Comparison of ENCODE assay signal across 27 cellular contexts in genomic region chr2:19480664-19481063, GRCh38.
DNase-seq lines count a peak whose midpoint lies in the region; FAIRE-seq and TF ChIP-seq lines count a peak whose summit lies in the region.
"Had no signal": no experiment of that assay in that cellular context is flagged by ENCODE, and none has a peak within 500 bp of the region (broad histone marks: within the 10 kb centered on the region; RNA-seq: fewer than 3 reads in every experiment).

No MANE protein-coding gene starts in this region.

- no peak overlapping the region for H3K27ac ChIP-seq in liver (ENCODE audit: low read depth in 1 of 2, low read length in 2 of 2)
- H3K27ac ChIP-seq: BLaER1 treated with 17β-estradiol and CSF1 and Interleukin-3, amounts not matched to agents 10 nM and 100 nM had no signal

- peaks cover 3% of the 10 kb centered on the region for H3K27me3 Mint-ChIP-seq in nephron progenitor cell (ENCODE audit: low read depth, poor library complexity)

- no peak overlapping the region for H3K4me3 ChIP-seq in fibroblast of villous mesenchyme (ENCODE audit: low read depth, low read length)
- no peak overlapping the region for H3K4me3 ChIP-seq in liver (ENCODE audit: low read depth in 1 of 3, low read length in 3 of 3)
- H3K4me3 ChIP-seq: A549; BLaER1 treated with 17β-estradiol and CSF1 and Interleukin-3, amounts not matched to agents 10 nM and 100 nM; HAP-1 had no signal

- H3K9ac ChIP-seq in liver (ENCODE audit: low read depth in 1 of 2, low read length in 2 of 2): no peak overlapping the region
- H3K9ac ChIP-seq: BLaER1 treated with 17β-estradiol and CSF1 and Interleukin-3, amounts not matched to agents 10 nM and 100 nM had no signal

- peak overlapping the region; percentile 9 for H3K27ac Mint-ChIP-seq in nephron progenitor cell
- H3K27ac Mint-ChIP-seq: CD14-positive monocyte; CD4-positive, alpha-beta T cell; CD8-positive, alpha-beta memory T cell; HFFc6 had no signal

- no peaks in the 10 kb centered on the region for H3K36me3 ChIP-seq in liver (ENCODE audit: control insufficient read depth in 4 of 4, insufficient read depth in 3 of 4, low read depth in 1 of 4, low read length in 3 of 4)
- H3K36me3 ChIP-seq: BE2C; BLaER1 treated with 17β-estradiol and CSF1 and Interleukin-3, amounts not matched to agents 10 nM and 100 nM; HAP-1 had no signal

- H3K4me1 ChIP-seq in liver (ENCODE audit: control insufficient read depth in 4 of 4, insufficient read depth in 4 of 4, low read length in 3 of 4): peaks cover 0 to 2% (median 0%) of the 10 kb centered on the region in 4 donors
- H3K4me1 ChIP-seq: BE2C; BLaER1 treated with 17β-estradiol and CSF1 and Interleukin-3, amounts not matched to agents 10 nM and 100 nM; HAP-1 had no signal

- H3K4me3 Mint-ChIP-seq in nephron progenitor cell: no peak overlapping the region
- H3K4me3 Mint-ChIP-seq: CD14-positive monocyte; CD4-positive, alpha-beta T cell; CD8-positive, alpha-beta memory T cell; HFFc6 had no signal

- no peak for TF ChIP-seq CTCF in fibroblast of villous mesenchyme (IDR thresholded peaks at IDR 0.05; ENCODE audit: insufficient read depth, low read depth, low read length)
- TF ChIP-seq CTCF in liver (IDR thresholded peaks at IDR 0.05; ENCODE audit: low read depth, low read length, missing input control): no peak
- no peak for TF ChIP-seq CTCF in nephron progenitor cell (IDR thresholded peaks at IDR 0.05)

- peak; percentile 4 for FAIRE-seq in HTR-8/SVneo (lab: Jason Lieb, UNC)
- FAIRE-seq: A549, D721Med, GM12891, GM18507, H54 had no signal

- TF ChIP-seq RAD21 in liver (IDR thresholded peaks at IDR 0.05): no peak

- H3K9me3 ChIP-seq in liver (ENCODE audit: control insufficient read depth in 4 of 4, low read length in 3 of 4): no peaks in the 10 kb centered on the region
- H3K9me3 ChIP-seq: A549, BE2C, HAP-1 had no signal

- DNase-seq in HTR-8/SVneo (ENCODE audit: insufficient read length, low spot score) (no peak), fibroblast of villous mesenchyme (ENCODE audit: low read depth) (peak; percentile 38), nephron progenitor cell (no peak), DMS53 (lab: John Stamatoyannopoulos, UW) (no peak), NCI-H128 (lab: John Stamatoyannopoulos, UW; ENCODE audit: unreplicated experiment) (no peak), globus pallidus (ENCODE audit: low spot score) (no peak), NCI-H82 (lab: John Stamatoyannopoulos, UW) (no peak)
- DNase-seq: 8988T; ACHN; AML-193; BE2C; CD4-positive, alpha-beta T cell; CD8-positive, alpha-beta memory T cell; DMS 273 treated with DMSO at 0.1 percent for 48 hours; DMS79 treated with DMSO at 0.1 percent for 48 hours; GF-D8; GOT3; HFFc6 had no signal

- peaks cover 16% of the 10 kb centered on the region for H3K4me1 Mint-ChIP-seq in nephron progenitor cell
- H3K4me1 Mint-ChIP-seq: CD14-positive monocyte; CD8-positive, alpha-beta memory T cell had no signal

- H3K27me3 ChIP-seq in liver (ENCODE audit: control insufficient read depth in 4 of 4, insufficient read depth in 4 of 4, low read length in 3 of 4): no peaks in the 10 kb centered on the region
- H3K27me3 ChIP-seq: BE2C had no signal

- WGBS in liver: 38% methylated on average over 5 of the region's 5 CpGs

- H3K36me3 Mint-ChIP-seq in nephron progenitor cell (ENCODE audit: low read depth): no peaks in the 10 kb centered on the region
- H3K36me3 Mint-ChIP-seq: CD14-positive monocyte; CD8-positive, alpha-beta memory T cell had no signal

- peaks cover 4% of the 10 kb centered on the region for H3K9me3 Mint-ChIP-seq in nephron progenitor cell
- H3K9me3 Mint-ChIP-seq: CD8-positive, alpha-beta memory T cell; HFFc6 had no signal

TF ChIP-seq in liver, 16 proteins besides CTCF, POLR2A, EP300 and RAD21:
- TF ChIP-seq TAF1 (conservative IDR thresholded peaks at IDR 0.05) (no peak), ZBTB33 (IDR thresholded peaks at IDR 0.05) (no peak), REST (IDR thresholded peaks at IDR 0.05) (no peak), FOXA2 (IDR thresholded peaks at IDR 0.05) (no peak), NR2F2 (IDR thresholded peaks at IDR 0.05) (peak; percentile 52)
